ENCODE assay signal across 26 cellular contexts in the genomic region with DNA sequence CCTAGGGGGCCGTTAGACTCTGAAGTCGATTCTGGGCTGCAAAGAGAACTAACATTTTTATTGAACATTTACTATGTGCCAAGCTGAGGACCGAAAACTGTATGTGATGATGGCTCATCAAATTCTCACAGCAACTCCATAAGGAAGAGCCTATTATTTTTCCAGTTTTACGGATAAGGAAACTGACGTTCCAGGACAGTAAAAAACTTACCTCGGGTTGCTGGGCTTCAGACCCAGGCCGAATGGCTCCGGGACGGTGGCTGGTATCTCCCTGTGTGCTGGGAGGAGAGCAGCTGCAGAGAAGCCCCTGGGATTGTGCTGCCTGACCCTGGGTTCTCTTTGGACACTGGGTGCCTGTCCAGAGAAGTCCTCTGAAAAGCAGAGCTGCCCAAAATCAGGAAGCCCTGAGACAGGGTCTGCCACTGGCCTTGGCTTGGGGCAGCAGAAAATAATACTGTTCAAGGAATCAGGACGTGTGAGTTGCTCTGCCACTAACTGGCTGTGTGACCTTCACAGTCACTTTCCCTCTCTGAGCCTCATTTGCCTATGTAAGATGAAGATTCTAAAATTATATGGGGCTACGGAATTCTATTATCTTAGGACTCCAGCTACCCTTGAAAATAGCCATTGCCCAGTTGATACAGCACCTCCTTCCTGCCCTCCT.
DNase-seq lines count a peak whose midpoint lies in the region; ATAC-seq and TF ChIP-seq lines count a peak whose summit lies in the region.
"Had no signal": no experiment of that assay in that cellular context is flagged by ENCODE, and none has a peak within 500 bp of the region (broad histone marks: within the 10 kb centered on the region; RNA-seq: fewer than 3 reads in every experiment).

No MANE protein-coding gene starts in this region.

- no peak overlapping the region for H3K18ac ChIP-seq in IMR-90 (ENCODE audit: low read depth, low read length)

- WGBS in IMR-90 (ENCODE audit: extremely low coverage in 2 of 2, insufficient read length in 1 of 2), 2 experiments, result no CpG with 5 or more reads among the region's 11 CpGs
- WGBS in stomach, 5 donors, result 74 to 84% (median 77%) methylated on average over 11 of the region's 11 CpGs

- dilution Hi-C loops in IMR-90 (cut with HindIII; ENCODE audit: low sequenced_read_pairs, unreplicated experiment), result no loop called here

- TF ChIP-seq RAD21 in IMR-90 (IDR thresholded peaks at IDR 0.05; ENCODE audit: low read length), result no peak

- in situ Hi-C loops in IMR-90 (cut with MboI; ENCODE audit: low sequenced_read_pairs), result no loop called here

- H4K8ac ChIP-seq in IMR-90 (ENCODE audit: low read depth in 2 of 2, low read length in 2 of 2), result no peak overlapping the region

- H3K27me3 ChIP-seq in IMR-90 (ENCODE audit: control insufficient read depth, insufficient read depth, low read length) (no peaks in the 10 kb centered on the region), dorsolateral prefrontal cortex (no peaks in the 10 kb centered on the region), muscle layer of duodenum (ENCODE audit: low read depth, low read length) (no peaks in the 10 kb centered on the region), stomach (no peaks in the 10 kb centered on the region), foreskin keratinocyte (no peaks in the 10 kb centered on the region), right atrium auricular region (no peaks in the 10 kb centered on the region)
- H3K27me3 ChIP-seq: pancreas, uterus had no signal

- H3K4me3 ChIP-seq in IMR-90 (ENCODE audit: insufficient read depth, low read depth, low read length), result no peak overlapping the region
- H3K4me3 ChIP-seq in dorsolateral prefrontal cortex, result peak overlapping the region in 7 of 59 donors; percentile 15 to 39 (median 34)
- no peak overlapping the region for H3K4me3 ChIP-seq in muscle layer of duodenum (ENCODE audit: low read depth in 1 of 2, low read length in 2 of 2)
- H3K4me3 ChIP-seq in stomach, result no peak overlapping the region
- no peak overlapping the region for H3K4me3 ChIP-seq in right atrium auricular region
- H3K4me3 ChIP-seq: HAP-1, pancreas, uterus had no signal

- H3K36me3 ChIP-seq in IMR-90 (ENCODE audit: control insufficient read depth, insufficient read depth, low read length) (no peaks in the 10 kb centered on the region), muscle layer of duodenum (ENCODE audit: control insufficient read depth in 1 of 2, insufficient read depth in 2 of 2, low read length in 2 of 2) (no peaks in the 10 kb centered on the region), stomach (no peaks in the 10 kb centered on the region), right atrium auricular region (no peaks in the 10 kb centered on the region)
- H3K36me3 ChIP-seq: HAP-1, pancreas, uterus had no signal

- no peak overlapping the region for H2AFZ ChIP-seq in IMR-90 (replicated peaks; ENCODE audit: low read length, poor library complexity)

- no peak overlapping the region for H3K4me2 ChIP-seq in IMR-90 (ENCODE audit: low read depth, low read length)

- H2BK15ac ChIP-seq in IMR-90 (ENCODE audit: low read depth, low read length), result peak overlapping the region; percentile 44; the same call in 1 of the 3 replicates

- CTCF ChIA-PET in IMR-90 (lab: Yijun Ruan, JAX), result interaction anchor here (1.4 kb wide), 1 partner anchor 8 kb away, joined by 3 read pairs; no protein-coding TSS in a partner anchor

- H3K4me1 ChIP-seq in IMR-90 (ENCODE audit: control insufficient read depth, insufficient read depth, low read length) (peaks cover 3% of the 10 kb centered on the region; the same call in 1 of the 2 replicates), muscle layer of duodenum (ENCODE audit: control insufficient read depth in 1 of 2, insufficient read depth in 2 of 2, low read length in 2 of 2) (no peaks in the 10 kb centered on the region), stomach (peaks cover 15 to 28% (median 24%) of the 10 kb centered on the region in 4 donors), foreskin keratinocyte (no peaks in the 10 kb centered on the region), right atrium auricular region (peaks cover 0 to 18% of the 10 kb centered on the region in 2 donors)
- H3K4me1 ChIP-seq: uterus had no signal

- POLR2A ChIA-PET in IMR-90 (lab: Charles Lee; ENCODE audit: unreplicated experiment), result no interaction called here

- TF ChIP-seq CTCF in IMR-90 (conservative IDR thresholded peaks at IDR 0.05; ENCODE audit: low read depth, low read length), result no peak
- no peak for TF ChIP-seq CTCF in dorsolateral prefrontal cortex (IDR thresholded peaks at IDR 0.05 in 54 of 56, conservative IDR thresholded peaks at IDR 0.05 in 2 of 56; ENCODE audit: low read depth in 1 of 56, partially characterized antibody in 56 of 56)
- TF ChIP-seq CTCF in stomach (IDR thresholded peaks at IDR 0.05), result no peak
- TF ChIP-seq CTCF in foreskin keratinocyte (conservative IDR thresholded peaks at IDR 0.05), result no peak
- no peak for TF ChIP-seq CTCF in right atrium auricular region (IDR thresholded peaks at IDR 0.05)

- TF ChIP-seq POLR2A in IMR-90 (IDR thresholded peaks at IDR 0.05; ENCODE audit: low read depth, low read length) (no peak), stomach (IDR thresholded peaks at IDR 0.05) (no peak)

- H3K9me1 ChIP-seq in IMR-90 (ENCODE audit: insufficient read depth, low read length), result no peaks in the 10 kb centered on the region

- H4K5ac ChIP-seq in IMR-90 (ENCODE audit: low read depth, low read length), result no peak overlapping the region; the same call in 1 of the 2 replicates

- H3K27ac ChIP-seq in IMR-90 (ENCODE audit: insufficient read depth, low read length) (no peak overlapping the region), dorsolateral prefrontal cortex (peak overlapping the region in 50 of 59 donors; percentile 0 to 93 (median 64)), muscle layer of duodenum (ENCODE audit: low read length) (peak overlapping the region; percentile 4), stomach (peak overlapping the region; percentile 49 to 74 (median 60)), foreskin keratinocyte (no peak overlapping the region), right atrium auricular region (no peak overlapping the region)
- H3K27ac ChIP-seq: pancreas, uterus, VCaP had no signal

- intact Hi-C loops in IMR-90 (cut with micrococcal nuclease) (loop anchor here (10.0 kb wide), 1 partner anchor 203 kb away; no protein-coding TSS in a partner anchor), dorsolateral prefrontal cortex (cut with DNase I) (no loop called here), stomach (cut with DNase I; ENCODE audit: low total_unique reads) (no loop called here)

- no peak overlapping the region for H2AK9ac ChIP-seq in IMR-90 (replicated peaks; ENCODE audit: low read depth, low read length, poor library complexity)

- no peak overlapping the region for H2AK5ac ChIP-seq in IMR-90 (ENCODE audit: low read depth, low read length)

- no peaks in the 10 kb centered on the region for H3K9me3 ChIP-seq in IMR-90 (ENCODE audit: control insufficient read depth, insufficient read depth, low read length)
- no peaks in the 10 kb centered on the region for H3K9me3 ChIP-seq in muscle layer of duodenum (ENCODE audit: control insufficient read depth in 1 of 2, low read length in 2 of 2)
- H3K9me3 ChIP-seq in stomach, result no peaks in the 10 kb centered on the region
- no peaks in the 10 kb centered on the region for H3K9me3 ChIP-seq in right atrium auricular region
- H3K9me3 ChIP-seq: HAP-1, pancreas, uterus had no signal

- no peak for TF ChIP-seq EP300 in stomach (IDR thresholded peaks at IDR 0.05)

- H3K79me1 ChIP-seq in IMR-90 (ENCODE audit: low read depth in 1 of 2, low read length in 2 of 2), result no peaks in the 10 kb centered on the region

- H4K91ac ChIP-seq in IMR-90 (ENCODE audit: insufficient read depth, low read depth, low read length), result no peak overlapping the region

- no TSS peak for BruUV-seq in IMR-90 (replicated peaks; lab: Mats Ljungman, UMichigan)

- DNase-seq in IMR-90 (no peak), dorsolateral prefrontal cortex (no peak), stomach (no peak), foreskin keratinocyte (no peak), right atrium auricular region (ENCODE audit: low spot score) (no peak)
- DNase-seq: activated CD4-positive, alpha-beta T cell treated with anti-CD3 and anti-CD28 coated beads, Interleukin-2, amount 10 ng/mL, durations not matched to agents 7 days and 5 days; activated naive CD4-positive, alpha-beta T cell treated with anti-CD3 and anti-CD28 coated beads, Interleukin-2, amount 10 ng/mL, durations not matched to agents 7 days and 5 days; amygdala; CD4-positive, alpha-beta T cell; head of caudate nucleus; left cardiac atrium; naive thymus-derived CD8-positive, alpha-beta T cell; NCI-H1105; NCI-H2029; NCI-H345; pancreas; stimulated activated CD8-positive, alpha-beta memory T cell treated with anti-CD3 and anti-CD28 coated beads, Interleukin-4, amount 100 ng/mL, for 48 hours; T-helper 2 cell; uterus had no signal

- no peak overlapping the region for H2BK120ac ChIP-seq in IMR-90 (ENCODE audit: low read depth, low read length)

- no peak for ATAC-seq in IMR-90 (ENCODE audit: low read depth)
- ATAC-seq in foreskin keratinocyte, result no peak
- ATAC-seq in HG02571 (IDR thresholded peaks at IDR 0.05; ENCODE audit: unreplicated experiment), result no peak
- ATAC-seq in GM21528 (IDR thresholded peaks at IDR 0.05; ENCODE audit: low FRiP score, unreplicated experiment), result no peak
- ATAC-seq: naive thymus-derived CD8-positive, alpha-beta T cell; sciatic nerve; SK-N-SH treated with all-trans-retinoic acid at 6 μM for 48 hours had no signal

- no peak overlapping the region for H3K4ac ChIP-seq in IMR-90 (ENCODE audit: low read depth, low read length)

- H3K9ac ChIP-seq in IMR-90 (ENCODE audit: low read depth, low read length), result no peak overlapping the region

- no peak overlapping the region for H2BK5ac ChIP-seq in IMR-90 (ENCODE audit: low read depth, low read length, poor library complexity, severe bottlenecking)

- no peaks in the 10 kb centered on the region for H4K20me1 ChIP-seq in IMR-90 (ENCODE audit: insufficient read depth, low read length)

- H2BK20ac ChIP-seq in IMR-90 (ENCODE audit: low read depth, low read length), result no peak overlapping the region

- no peak overlapping the region for H3K23ac ChIP-seq in IMR-90 (ENCODE audit: low read depth, low read length)

- H3K14ac ChIP-seq in IMR-90 (replicated peaks; ENCODE audit: low read depth, low read length), result no peak overlapping the region

- H3K56ac ChIP-seq in IMR-90 (ENCODE audit: extremely low read depth, insufficient read depth, low read length), result no peak overlapping the region

TF ChIP-seq in IMR-90, 13 proteins besides CTCF, POLR2A, EP300 and RAD21 (continues in another document):
- TF ChIP-seq SMC3 (IDR thresholded peaks at IDR 0.05; ENCODE audit: low read depth, low read length) (no peak), FOS (IDR thresholded peaks at IDR 0.05; ENCODE audit: low read depth, low read length) (no peak), MAFK (IDR thresholded peaks at IDR 0.05; ENCODE audit: low read depth, low read length) (no peak), BHLHE40 (IDR thresholded peaks at IDR 0.05; ENCODE audit: low read depth, low read length) (no peak), RFX5 (IDR thresholded peaks at IDR 0.05; ENCODE audit: low read depth, low read length) (no peak)

Comparison
In these comparisons a context has a peak if more than half of its experiments do, and no peak if none do; other contexts are left out.
1. H3K27ac ChIP-seq: peak in dorsolateral prefrontal cortex (50 of 59), muscle layer of duodenum (single experiment) and stomach (5 of 5); none in IMR-90 (single experiment), foreskin keratinocyte (single experiment) and right atrium auricular region (0 of 2).